1 cellular context compared by ENCODE assay signal in the genomic region with DNA sequence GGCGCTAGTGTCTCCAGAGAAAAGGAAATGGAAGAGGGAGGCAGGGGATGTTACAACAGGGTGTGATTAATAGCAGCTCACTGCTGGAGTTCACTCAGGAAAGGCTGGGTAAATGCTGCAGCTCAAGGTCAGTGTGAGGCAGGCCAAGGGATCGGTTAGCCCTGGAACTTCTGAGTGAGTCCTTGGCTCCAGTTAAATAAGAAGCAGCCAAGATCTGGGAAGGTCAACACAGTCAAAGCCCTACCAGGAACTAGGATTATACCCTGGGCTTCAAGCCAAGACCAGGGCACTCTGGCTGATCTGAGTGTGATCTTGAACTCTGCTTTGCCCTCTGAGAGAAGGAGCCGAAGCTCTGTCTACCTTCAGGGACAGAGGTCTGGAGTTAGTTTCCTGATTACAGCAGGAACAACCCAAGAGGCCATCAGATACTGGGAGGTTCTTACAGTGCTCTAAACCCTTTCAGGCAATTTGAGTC.
TF ChIP-seq lines count a peak whose summit lies in the region.

No MANE protein-coding gene starts in this region.

TF ChIP-seq in GM23338, 12 proteins besides CTCF, POLR2A, EP300 and RAD21 (continued from another document):
- TF ChIP-seq, protein P1, sequence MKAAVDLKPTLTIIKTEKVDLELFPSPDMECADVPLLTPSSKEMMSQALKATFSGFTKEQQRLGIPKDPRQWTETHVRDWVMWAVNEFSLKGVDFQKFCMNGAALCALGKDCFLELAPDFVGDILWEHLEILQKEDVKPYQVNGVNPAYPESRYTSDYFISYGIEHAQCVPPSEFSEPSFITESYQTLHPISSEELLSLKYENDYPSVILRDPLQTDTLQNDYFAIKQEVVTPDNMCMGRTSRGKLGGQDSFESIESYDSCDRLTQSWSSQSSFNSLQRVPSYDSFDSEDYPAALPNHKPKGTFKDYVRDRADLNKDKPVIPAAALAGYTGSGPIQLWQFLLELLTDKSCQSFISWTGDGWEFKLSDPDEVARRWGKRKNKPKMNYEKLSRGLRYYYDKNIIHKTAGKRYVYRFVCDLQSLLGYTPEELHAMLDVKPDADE (IDR thresholded peaks at IDR 0.05), result no peak
- TF ChIP-seq NANOG (IDR thresholded peaks at IDR 0.05; ENCODE audit: borderline replicate concordance), result no peak
- no peak for TF ChIP-seq EZH2 (IDR thresholded peaks at IDR 0.05; ENCODE audit: low read depth, unreplicated experiment)
- TF ChIP-seq CREB1 (CRISPR knock-in tag; IDR thresholded peaks at IDR 0.05; ENCODE audit: low read depth), result no peak
- TF ChIP-seq ZNF114 (CRISPR knock-in tag; IDR thresholded peaks at IDR 0.05), result no peak
- TF ChIP-seq, protein P2, sequence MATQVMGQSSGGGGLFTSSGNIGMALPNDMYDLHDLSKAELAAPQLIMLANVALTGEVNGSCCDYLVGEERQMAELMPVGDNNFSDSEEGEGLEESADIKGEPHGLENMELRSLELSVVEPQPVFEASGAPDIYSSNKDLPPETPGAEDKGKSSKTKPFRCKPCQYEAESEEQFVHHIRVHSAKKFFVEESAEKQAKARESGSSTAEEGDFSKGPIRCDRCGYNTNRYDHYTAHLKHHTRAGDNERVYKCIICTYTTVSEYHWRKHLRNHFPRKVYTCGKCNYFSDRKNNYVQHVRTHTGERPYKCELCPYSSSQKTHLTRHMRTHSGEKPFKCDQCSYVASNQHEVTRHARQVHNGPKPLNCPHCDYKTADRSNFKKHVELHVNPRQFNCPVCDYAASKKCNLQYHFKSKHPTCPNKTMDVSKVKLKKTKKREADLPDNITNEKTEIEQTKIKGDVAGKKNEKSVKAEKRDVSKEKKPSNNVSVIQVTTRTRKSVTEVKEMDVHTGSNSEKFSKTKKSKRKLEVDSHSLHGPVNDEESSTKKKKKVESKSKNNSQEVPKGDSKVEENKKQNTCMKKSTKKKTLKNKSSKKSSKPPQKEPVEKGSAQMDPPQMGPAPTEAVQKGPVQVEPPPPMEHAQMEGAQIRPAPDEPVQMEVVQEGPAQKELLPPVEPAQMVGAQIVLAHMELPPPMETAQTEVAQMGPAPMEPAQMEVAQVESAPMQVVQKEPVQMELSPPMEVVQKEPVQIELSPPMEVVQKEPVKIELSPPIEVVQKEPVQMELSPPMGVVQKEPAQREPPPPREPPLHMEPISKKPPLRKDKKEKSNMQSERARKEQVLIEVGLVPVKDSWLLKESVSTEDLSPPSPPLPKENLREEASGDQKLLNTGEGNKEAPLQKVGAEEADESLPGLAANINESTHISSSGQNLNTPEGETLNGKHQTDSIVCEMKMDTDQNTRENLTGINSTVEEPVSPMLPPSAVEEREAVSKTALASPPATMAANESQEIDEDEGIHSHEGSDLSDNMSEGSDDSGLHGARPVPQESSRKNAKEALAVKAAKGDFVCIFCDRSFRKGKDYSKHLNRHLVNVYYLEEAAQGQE (IDR thresholded peaks at IDR 0.05; ENCODE audit: unreplicated experiment), result no peak
- no peak for TF ChIP-seq POLR2AphosphoS5 (IDR thresholded peaks at IDR 0.05; ENCODE audit: low read depth)
- no peak for TF ChIP-seq ZNF331 (CRISPR knock-in tag; IDR thresholded peaks at IDR 0.05; ENCODE audit: low read depth)
- no peak for TF ChIP-seq EZH2phosphoT487 (IDR thresholded peaks at IDR 0.05; ENCODE audit: unreplicated experiment)
- TF ChIP-seq JUNB (IDR thresholded peaks at IDR 0.05; ENCODE audit: unreplicated experiment), result no peak
